Comparison of ENCODE assay signal across 23 cellular contexts in genomic region chr17:41071606-41072375, GRCh38. TPM values are rescaled to one million over a fixed set of nuclear protein-coding genes. Genes with fewer than 3 reads are reported as not detected.
DNase-seq lines count a peak whose midpoint lies in the region; ATAC-seq and TF ChIP-seq lines count a peak whose summit lies in the region.
"Had no signal": no experiment of that assay in that cellular context is flagged by ENCODE, and none has a peak within 500 bp of the region (broad histone marks: within the 10 kb centered on the region; RNA-seq: fewer than 3 reads in every experiment).

No MANE protein-coding gene starts in this region.

- RAD21 ChIA-PET in HCT116 (lab: Charles Lee; ENCODE audit: low non-redundant PET in 1 of 2, low total read pairs in 2 of 2, uncharacterized antibody in 2 of 2, unreplicated experiment in 2 of 2): no interaction called here

- no peak for TF ChIP-seq EP300 in gastroesophageal sphincter (IDR thresholded peaks at IDR 0.05)

- intact Hi-C loops in HCT116 (cut with micrococcal nuclease): no loop called here

- CTCF ChIA-PET in HCT116 (lab: Charles Lee): no interaction called here

- peaks cover 8% of the 10 kb centered on the region for H3K36me3 Mint-ChIP-seq in glutamatergic neuron (ENCODE audit: unreplicated experiment)
- H3K36me3 Mint-ChIP-seq: CD8-positive, alpha-beta memory T cell had no signal

- peaks cover 8% of the 10 kb centered on the region for H3K27me3 Mint-ChIP-seq in glutamatergic neuron (ENCODE audit: unreplicated experiment)

- TF ChIP-seq CTCF in HCT116 (IDR thresholded peaks at IDR 0.05 in 2 of 3, conservative IDR thresholded peaks at IDR 0.05 in 1 of 3; ENCODE audit: borderline replicate concordance in 1 of 3, insufficient read depth in 1 of 3, low read depth in 2 of 3, low read length in 2 of 3): no peak
- no peak for TF ChIP-seq CTCF in glutamatergic neuron (IDR thresholded peaks at IDR 0.05; ENCODE audit: partially characterized antibody, unreplicated experiment)
- no peak for TF ChIP-seq CTCF in gastroesophageal sphincter (IDR thresholded peaks at IDR 0.05)

- H4K20me1 ChIP-seq in HCT116 (ENCODE audit: insufficient read depth): no peaks in the 10 kb centered on the region
- H4K20me1 ChIP-seq: BLaER1 treated with 17β-estradiol and CSF1 and Interleukin-3, amounts not matched to agents 10 nM and 100 nM had no signal

- H3K27ac Mint-ChIP-seq in glutamatergic neuron (ENCODE audit: unreplicated experiment): peak overlapping the region; percentile 90
- H3K27ac Mint-ChIP-seq: HFFc6 had no signal

- H3K4me3 Mint-ChIP-seq in glutamatergic neuron (ENCODE audit: unreplicated experiment): peak overlapping the region; percentile 67
- H3K4me3 Mint-ChIP-seq: CD8-positive, alpha-beta memory T cell; HFFc6 had no signal

- no peak overlapping the region for H3K4me2 ChIP-seq in HCT116 (ENCODE audit: low read length)
- H3K4me2 ChIP-seq: A549; BLaER1 treated with 17β-estradiol and CSF1 and Interleukin-3, amounts not matched to agents 10 nM and 100 nM; KMS-11 had no signal

- DNase-seq in COLO668 (lab: John Stamatoyannopoulos, UW; ENCODE audit: unreplicated experiment) (peak; percentile 11), HCT116 (ENCODE audit: low read depth, low spot score) (no peak), NCI-H69 (lab: John Stamatoyannopoulos, UW) (peak; percentile 62), glutamatergic neuron (peak; percentile 48), H7 (no peak)
- DNase-seq: CD8-positive, alpha-beta memory T cell; GOT3; HFFc6; MG63; NCI-H1092; NCI-H187; NCI-H345; NCI-H526; PC-3 had no signal

- TF ChIP-seq RAD21 in HCT116 (IDR thresholded peaks at IDR 0.05; ENCODE audit: low read depth): no peak

- no peaks in the 10 kb centered on the region for H3K27me3 ChIP-seq in HCT116 (ENCODE audit: insufficient read depth, low read length)
- no peaks in the 10 kb centered on the region for H3K27me3 ChIP-seq in H7 (ENCODE audit: control insufficient read depth, insufficient read depth, low read length)
- no peaks in the 10 kb centered on the region for H3K27me3 ChIP-seq in gastroesophageal sphincter
- H3K27me3 ChIP-seq: BLaER1 treated with 17β-estradiol and CSF1 and Interleukin-3, amounts not matched to agents 10 nM and 100 nM; MG63; SJSA1 had no signal

- H3K9me3 ChIP-seq in HCT116 (ENCODE audit: control insufficient read depth in 1 of 2, insufficient read depth in 1 of 2, low read depth in 1 of 2, low read length in 2 of 2) (no peaks in the 10 kb centered on the region; a peak in 1 of 4 replicates), gastroesophageal sphincter (no peaks in the 10 kb centered on the region)
- H3K9me3 ChIP-seq: A549, MG63, SJSA1 had no signal

- 69 to 94% methylated on average over 3 to 5 of the region's 5 CpGs for WGBS in gastroesophageal sphincter (ENCODE audit: low coverage in 1 of 2), 2 donors

- peaks cover 0 to 74% of the 10 kb centered on the region in 2 experiments; a peak in 2 of 4 replicates for H3K36me3 ChIP-seq in HCT116 (ENCODE audit: control insufficient read depth in 1 of 2, insufficient read depth in 2 of 2, low read length in 2 of 2)
- no peaks in the 10 kb centered on the region for H3K36me3 ChIP-seq in H7 (replicated peaks; ENCODE audit: control insufficient read depth, insufficient read depth, low read length)
- H3K36me3 ChIP-seq in gastroesophageal sphincter: no peaks in the 10 kb centered on the region
- H3K36me3 ChIP-seq: BLaER1 treated with 17β-estradiol and CSF1 and Interleukin-3, amounts not matched to agents 10 nM and 100 nM; MG63; SJSA1 had no signal

- no peak for TF ChIP-seq POLR2A in HCT116 (IDR thresholded peaks at IDR 0.05; ENCODE audit: borderline replicate concordance, extremely low read depth, insufficient read depth, insufficient read length)
- no peak for TF ChIP-seq POLR2A in gastroesophageal sphincter (IDR thresholded peaks at IDR 0.05)

- H3K9me3 Mint-ChIP-seq in glutamatergic neuron (ENCODE audit: unreplicated experiment): peaks cover 9% of the 10 kb centered on the region
- H3K9me3 Mint-ChIP-seq: CD8-positive, alpha-beta memory T cell; HFFc6 had no signal

- BruUV-seq in HCT116 (replicated peaks; lab: Mats Ljungman, UMichigan): no TSS peak

- ATAC-seq in HCT116 (peak; percentile 34), GM18873 (IDR thresholded peaks at IDR 0.05; ENCODE audit: low FRiP score, unreplicated experiment) (no peak), HG03565 (IDR thresholded peaks at IDR 0.05; ENCODE audit: unreplicated experiment) (no peak), gastroesophageal sphincter (no peak)
- ATAC-seq: PC-3 had no signal

- peaks cover 38% of the 10 kb centered on the region for H3K79me2 ChIP-seq in HCT116 (ENCODE audit: insufficient read depth, low read length)

- H3K27ac ChIP-seq in HCT116 (ENCODE audit: low read depth, low read length) (peak overlapping the region; percentile 62), gastroesophageal sphincter (no peak overlapping the region)
- H3K27ac ChIP-seq: A549; BLaER1 treated with 17β-estradiol and CSF1 and Interleukin-3, amounts not matched to agents 10 nM and 100 nM; KMS-11; RWPE1; SJSA1 had no signal

- H3K4me3 ChIP-seq in HCT116 (replicated peaks in 1 of 2; ENCODE audit: low read depth in 1 of 2, low read length in 2 of 2) (no peak overlapping the region), H7 (ENCODE audit: insufficient read depth, low read depth, low read length) (no peak overlapping the region), gastroesophageal sphincter (no peak overlapping the region)
- H3K4me3 ChIP-seq: A549; BLaER1 treated with 17β-estradiol and CSF1 and Interleukin-3, amounts not matched to agents 10 nM and 100 nM; MG63; SJSA1 had no signal

- peaks cover under 1 to 61% of the 10 kb centered on the region in 2 experiments; a peak in 3 of 4 replicates for H3K4me1 ChIP-seq in HCT116 (ENCODE audit: control insufficient read depth in 1 of 2, insufficient read depth in 2 of 2, low read length in 2 of 2)
- no peaks in the 10 kb centered on the region for H3K4me1 ChIP-seq in gastroesophageal sphincter
- H3K4me1 ChIP-seq: A549; BLaER1 treated with 17β-estradiol and CSF1 and Interleukin-3, amounts not matched to agents 10 nM and 100 nM had no signal

- POLR2A ChIA-PET in HCT116 (lab: Charles Lee): no interaction called here

- H2AFZ ChIP-seq in HCT116 (ENCODE audit: low read depth, low read length, poor library complexity, severe bottlenecking): no peak overlapping the region

- no peak overlapping the region for H3K9ac ChIP-seq in HCT116 (ENCODE audit: low read length)
- H3K9ac ChIP-seq: BLaER1 treated with 17β-estradiol and CSF1 and Interleukin-3, amounts not matched to agents 10 nM and 100 nM; KMS-11 had no signal

- H3K4me1 Mint-ChIP-seq in glutamatergic neuron (ENCODE audit: low read depth, unreplicated experiment): peaks cover 5% of the 10 kb centered on the region

- no peaks in the 10 kb centered on the region for H3K9me2 ChIP-seq in HCT116 (ENCODE audit: insufficient read depth)

TF ChIP-seq in HCT116, 20 proteins besides CTCF, POLR2A, EP300 and RAD21 (continues in another document):
- TF ChIP-seq JUND (IDR thresholded peaks at IDR 0.05) (no peak), TCF7L2 (IDR thresholded peaks at IDR 0.05; ENCODE audit: borderline replicate concordance, extremely low read depth, insufficient read depth, insufficient read length) (peak; percentile 93), CBX3 (IDR thresholded peaks at IDR 0.05; ENCODE audit: low read depth) (no peak), EGR1 (IDR thresholded peaks at IDR 0.05; ENCODE audit: low read depth) (no peak), FOSL1 (IDR thresholded peaks at IDR 0.05; ENCODE audit: low read depth) (no peak), ELF1 (IDR thresholded peaks at IDR 0.05; ENCODE audit: borderline replicate concordance, low read depth) (no peak), SP1 (IDR thresholded peaks at IDR 0.05; ENCODE audit: low read depth) (no peak)
- TF ChIP-seq, protein P1, sequence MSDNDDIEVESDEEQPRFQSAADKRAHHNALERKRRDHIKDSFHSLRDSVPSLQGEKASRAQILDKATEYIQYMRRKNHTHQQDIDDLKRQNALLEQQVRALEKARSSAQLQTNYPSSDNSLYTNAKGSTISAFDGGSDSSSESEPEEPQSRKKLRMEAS (IDR thresholded peaks at IDR 0.05): peak; percentile 25; the same call in 1 of the 2 replicates
- TF ChIP-seq, protein P2, sequence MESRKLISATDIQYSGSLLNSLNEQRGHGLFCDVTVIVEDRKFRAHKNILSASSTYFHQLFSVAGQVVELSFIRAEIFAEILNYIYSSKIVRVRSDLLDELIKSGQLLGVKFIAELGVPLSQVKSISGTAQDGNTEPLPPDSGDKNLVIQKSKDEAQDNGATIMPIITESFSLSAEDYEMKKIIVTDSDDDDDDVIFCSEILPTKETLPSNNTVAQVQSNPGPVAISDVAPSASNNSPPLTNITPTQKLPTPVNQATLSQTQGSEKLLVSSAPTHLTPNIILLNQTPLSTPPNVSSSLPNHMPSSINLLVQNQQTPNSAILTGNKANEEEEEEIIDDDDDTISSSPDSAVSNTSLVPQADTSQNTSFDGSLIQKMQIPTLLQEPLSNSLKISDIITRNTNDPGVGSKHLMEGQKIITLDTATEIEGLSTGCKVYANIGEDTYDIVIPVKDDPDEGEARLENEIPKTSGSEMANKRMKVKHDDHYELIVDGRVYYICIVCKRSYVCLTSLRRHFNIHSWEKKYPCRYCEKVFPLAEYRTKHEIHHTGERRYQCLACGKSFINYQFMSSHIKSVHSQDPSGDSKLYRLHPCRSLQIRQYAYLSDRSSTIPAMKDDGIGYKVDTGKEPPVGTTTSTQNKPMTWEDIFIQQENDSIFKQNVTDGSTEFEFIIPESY (IDR thresholded peaks at IDR 0.05; ENCODE audit: extremely low read depth, insufficient replicate concordance, low read length): no peak

RNA-seq across cellular contexts. Expression of gene KRTAP2-4, which starts 6.1 kb away (rescaled TPM):
- 0.76 TPM for total RNA-seq in HCT116 (2021; ENCODE audit: unreplicated experiment)
- 0.56 and 1.3 TPM in 2 replicates for polyA plus RNA-seq in HCT116 (2012)
- not detected for total RNA-seq in glutamatergic neuron (ENCODE audit: unreplicated experiment)
- total RNA-seq in H7 (2014; rRNA removed; shearing (Covaris generic)): not detected in 2 replicates
- total RNA-seq in gastroesophageal sphincter: not detected
- total RNA-seq: CD8-positive, alpha-beta memory T cell; HFFc6; HT1080; PC-3; SJSA1 had no signal
- polyA plus RNA-seq: A549; CD8-positive, alpha-beta memory T cell had no signal

RNA-seq across cellular contexts. Expression of gene KRTAP2-3, which starts 11.9 kb away (rescaled TPM):
- total RNA-seq in HCT116 (2021; ENCODE audit: unreplicated experiment): 6.3 TPM
- 35.7 and 47.7 TPM in 2 replicates for polyA plus RNA-seq in HCT116 (2012)
- total RNA-seq in glutamatergic neuron (ENCODE audit: unreplicated experiment): not detected
- not detected in 2 replicates for total RNA-seq in H7 (2014; rRNA removed; shearing (Covaris generic))
- not detected for total RNA-seq in gastroesophageal sphincter
- total RNA-seq: CD8-positive, alpha-beta memory T cell; SJSA1 had no signal
- polyA plus RNA-seq: A549; CD8-positive, alpha-beta memory T cell had no signal

RNA-seq across cellular contexts. Expression of gene KRTAP4-7, which starts 12.2 kb away (rescaled TPM):
- not detected for total RNA-seq in HCT116 (2021; ENCODE audit: unreplicated experiment)
- 0.99 and 1.9 TPM in 2 replicates for polyA plus RNA-seq in HCT116 (2012)
- total RNA-seq in glutamatergic neuron (ENCODE audit: unreplicated experiment): not detected
- not detected in 2 replicates for total RNA-seq in H7 (2014; rRNA removed; shearing (Covaris generic))
- total RNA-seq in gastroesophageal sphincter: not detected
- total RNA-seq: CD8-positive, alpha-beta memory T cell; HFFc6; HT1080; PC-3; SJSA1 had no signal
- polyA plus RNA-seq: A549; CD8-positive, alpha-beta memory T cell had no signal

RNA-seq across cellular contexts. Expression of gene KRTAP2-2, which starts 16.8 kb away (rescaled TPM):
- total RNA-seq in HCT116 (2021; ENCODE audit: unreplicated experiment): 1.2 TPM
- polyA plus RNA-seq in HCT116 (2012): 0.39 and 1.5 TPM in 2 replicates
- not detected for total RNA-seq in glutamatergic neuron (ENCODE audit: unreplicated experiment)
- total RNA-seq in H7 (2014; rRNA removed; shearing (Covaris generic)): not detected in 2 replicates
- total RNA-seq in gastroesophageal sphincter: not detected
- total RNA-seq: CD8-positive, alpha-beta memory T cell; HT1080; PC-3; SJSA1 had no signal
- polyA plus RNA-seq: A549; CD8-positive, alpha-beta memory T cell had no signal

RNA-seq across cellular contexts. Expression of gene KRTAP2-1, which starts 24.7 kb away (rescaled TPM):
- total RNA-seq in HCT116 (2021; ENCODE audit: unreplicated experiment): not detected
- 0.57 and 0.73 TPM in 2 replicates for polyA plus RNA-seq in HCT116 (2012)
- total RNA-seq in glutamatergic neuron (ENCODE audit: unreplicated experiment): not detected
- total RNA-seq in H7 (2014; rRNA removed; shearing (Covaris generic)): not detected in 2 replicates
- not detected for total RNA-seq in gastroesophageal sphincter
- total RNA-seq: CD8-positive, alpha-beta memory T cell; PC-3; SJSA1 had no signal
- polyA plus RNA-seq: A549; CD8-positive, alpha-beta memory T cell had no signal

Comparison
In these comparisons a context has a peak if more than half of its experiments do, and no peak if none do; other contexts are left out.
1. DNase-seq: peak in COLO668 (single experiment), NCI-H69 (single experiment) and glutamatergic neuron (single experiment); none in HCT116 (single experiment) and H7 (single experiment).